ENCODE assay signal across 2 cellular contexts in the genomic region with DNA sequence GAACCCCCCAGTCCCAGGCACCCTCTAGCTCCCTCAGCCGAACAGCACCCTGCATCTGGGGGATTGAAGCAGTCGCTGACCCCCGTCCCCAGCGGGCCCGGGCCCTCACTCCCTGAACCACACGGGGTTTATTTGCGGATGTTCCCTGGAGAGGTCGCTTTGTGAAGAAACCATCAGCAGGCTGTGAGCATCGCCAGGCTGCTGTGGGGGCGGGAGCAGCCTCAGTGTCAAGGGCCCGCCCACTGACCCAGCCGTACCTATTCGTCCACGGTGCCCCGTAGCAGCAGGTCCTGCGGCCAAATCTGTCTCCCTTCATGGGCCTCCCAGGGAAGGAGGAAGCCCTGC.
TF ChIP-seq lines count a peak whose summit lies in the region.

No MANE protein-coding gene starts in this region.

TF ChIP-seq in HEK293, 187 proteins besides CTCF, POLR2A, EP300 and RAD21 (continued from another document):
- TF ChIP-seq ZNF341 (tag by site-specific recombination; IDR thresholded peaks at IDR 0.05; ENCODE audit: low read depth) (no peak), ZBTB48 (tag by site-specific recombination; IDR thresholded peaks at IDR 0.05) (0 out of 2 replicates have a peak, but pooled peaks have one; percentile 25), ZFHX2 (tag by site-specific recombination; conservative IDR thresholded peaks at IDR 0.05) (peak; percentile 85), EGR2 (tag by site-specific recombination; IDR thresholded peaks at IDR 0.05; ENCODE audit: low read depth) (peak; percentile 58)
- TF ChIP-seq, protein P1, sequence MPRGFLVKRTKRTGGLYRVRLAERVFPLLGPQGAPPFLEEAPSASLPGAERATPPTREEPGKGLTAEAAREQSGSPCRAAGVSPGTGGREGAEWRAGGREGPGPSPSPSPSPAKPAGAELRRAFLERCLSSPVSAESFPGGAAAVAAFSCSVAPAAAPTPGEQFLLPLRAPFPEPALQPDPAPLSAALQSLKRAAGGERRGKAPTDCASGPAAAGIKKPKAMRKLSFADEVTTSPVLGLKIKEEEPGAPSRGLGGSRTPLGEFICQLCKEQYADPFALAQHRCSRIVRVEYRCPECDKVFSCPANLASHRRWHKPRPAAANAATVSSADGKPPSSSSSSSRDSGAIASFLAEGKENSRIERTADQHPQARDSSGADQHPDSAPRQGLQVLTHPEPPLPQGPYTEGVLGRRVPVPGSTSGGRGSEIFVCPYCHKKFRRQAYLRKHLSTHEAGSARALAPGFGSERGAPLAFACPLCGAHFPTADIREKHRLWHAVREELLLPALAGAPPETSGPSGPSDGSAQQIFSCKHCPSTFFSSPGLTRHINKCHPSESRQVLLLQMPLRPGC (tag by site-specific recombination; IDR thresholded peaks at IDR 0.05): no peak
TF ChIP-seq in HEK293: peak in this region for 4.

TF ChIP-seq in WTC11, 78 proteins besides CTCF, POLR2A, EP300 and RAD21:
- TF ChIP-seq SP1 (CRISPR knock-in tag; conservative IDR thresholded peaks at IDR 0.05): peak; percentile 43; the same call in 1 of the 2 replicates
- TF ChIP-seq, protein P2, sequence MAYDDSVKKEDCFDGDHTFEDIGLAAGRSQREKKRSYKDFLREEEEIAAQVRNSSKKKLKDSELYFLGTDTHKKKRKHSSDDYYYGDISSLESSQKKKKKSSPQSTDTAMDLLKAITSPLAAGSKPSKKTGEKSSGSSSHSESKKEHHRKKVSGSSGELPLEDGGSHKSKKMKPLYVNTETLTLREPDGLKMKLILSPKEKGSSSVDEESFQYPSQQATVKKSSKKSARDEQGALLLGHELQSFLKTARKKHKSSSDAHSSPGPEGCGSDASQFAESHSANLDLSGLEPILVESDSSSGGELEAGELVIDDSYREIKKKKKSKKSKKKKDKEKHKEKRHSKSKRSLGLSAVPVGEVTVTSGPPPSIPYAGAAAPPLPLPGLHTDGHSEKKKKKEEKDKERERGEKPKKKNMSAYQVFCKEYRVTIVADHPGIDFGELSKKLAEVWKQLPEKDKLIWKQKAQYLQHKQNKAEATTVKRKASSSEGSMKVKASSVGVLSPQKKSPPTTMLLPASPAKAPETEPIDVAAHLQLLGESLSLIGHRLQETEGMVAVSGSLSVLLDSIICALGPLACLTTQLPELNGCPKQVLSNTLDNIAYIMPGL (CRISPR knock-in tag; IDR thresholded peaks at IDR 0.05): no peak
